1 cellular context compared by ENCODE assay signal in genomic region chr14:55075628-55076027, GRCh38.
TF ChIP-seq lines count a peak whose summit lies in the region.

No MANE protein-coding gene starts in this region.

TF ChIP-seq in SK-N-SH, 30 proteins besides CTCF, POLR2A, EP300 and RAD21 (continued from another document):
- TF ChIP-seq, protein P1, sequence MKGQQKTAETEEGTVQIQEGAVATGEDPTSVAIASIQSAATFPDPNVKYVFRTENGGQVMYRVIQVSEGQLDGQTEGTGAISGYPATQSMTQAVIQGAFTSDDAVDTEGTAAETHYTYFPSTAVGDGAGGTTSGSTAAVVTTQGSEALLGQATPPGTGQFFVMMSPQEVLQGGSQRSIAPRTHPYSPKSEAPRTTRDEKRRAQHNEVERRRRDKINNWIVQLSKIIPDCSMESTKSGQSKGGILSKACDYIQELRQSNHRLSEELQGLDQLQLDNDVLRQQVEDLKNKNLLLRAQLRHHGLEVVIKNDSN (IDR thresholded peaks at IDR 0.05; ENCODE audit: borderline replicate concordance, low read depth), result no peak
